14 cellular contexts compared by ENCODE assay signal in the genomic region with DNA sequence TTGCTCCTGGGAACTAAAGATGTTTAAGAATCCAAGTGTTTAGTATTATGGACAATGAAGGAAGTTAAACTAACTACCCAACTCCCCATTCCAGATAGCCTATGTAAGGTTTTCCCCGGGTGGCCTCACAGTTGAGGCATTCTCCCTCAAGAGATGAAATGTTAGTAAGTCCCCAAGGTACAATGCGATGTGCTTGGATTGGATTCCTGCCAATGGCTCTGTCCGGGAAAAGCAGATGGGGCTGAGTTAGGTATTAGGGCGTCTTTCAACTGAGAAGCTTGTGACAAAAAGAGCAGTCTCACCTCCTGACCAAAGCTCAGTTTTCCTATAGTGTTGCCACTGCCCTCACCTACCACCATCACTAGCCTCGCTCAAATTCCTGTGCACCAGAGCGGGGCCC.
"Had no signal": no experiment of that assay in that cellular context is flagged by ENCODE, and none has a peak within 500 bp of the region (broad histone marks: within the 10 kb centered on the region; RNA-seq: fewer than 3 reads in every experiment).

No MANE protein-coding gene starts in this region.

- ATAC-seq: activated CD4-positive, alpha-beta T cell treated with anti-CD3 and anti-CD28 coated beads for 36 hours; activated CD8-positive, alpha-beta memory T cell treated with anti-CD3 and anti-CD28 coated beads, Interleukin-2, amount 10 ng/mL, durations not matched to agents 7 days and 5 days; left lobe of liver; sciatic nerve; stimulated activated effector memory CD8-positive, alpha-beta T cell treated with anti-CD3 and anti-CD28 coated beads, Interleukin-12 subunit alpha, Interleukin-12 subunit beta, amount 100 ng/mL, for 72 hours; upper lobe of right lung had no signal

- H3K4me1 ChIP-seq: colonic mucosa, upper lobe of right lung had no signal

- H3K36me3 ChIP-seq: colonic mucosa, thoracic aorta, upper lobe of right lung had no signal

- H3K27me3 ChIP-seq: colonic mucosa, upper lobe of right lung had no signal

- H3K27ac ChIP-seq: colonic mucosa, thoracic aorta, upper lobe of right lung had no signal

- H3K4me3 ChIP-seq: colonic mucosa, thoracic aorta, upper lobe of right lung had no signal

- DNase-seq: activated CD4-positive, alpha-beta memory T cell treated with anti-CD3 and anti-CD28 coated beads for 36 hours; activated CD4-positive, alpha-beta T cell treated with anti-CD3 and anti-CD28 coated beads for 36 hours; activated CD8-positive, alpha-beta memory T cell treated with anti-CD3 and anti-CD28 coated beads, Interleukin-2, amount 10 ng/mL, durations not matched to agents 7 days and 5 days; activated naive CD4-positive, alpha-beta T cell treated with anti-CD3 and anti-CD28 coated beads for 36 hours; activated T-cell treated with anti-CD3 and anti-CD28 coated beads, Interleukin-2, amount 50 U/mL, for 1 hour; caudate nucleus; colonic mucosa; hippocampal formation; stimulated activated CD4-positive, alpha-beta T cell treated with anti-CD3 and anti-CD28 coated beads, Interleukin-2, amount 100 ng/mL, for 24 hours; upper lobe of right lung had no signal

- H3K9me3 ChIP-seq: colonic mucosa, thoracic aorta, upper lobe of right lung had no signal
